Comparison of ENCODE assay signal across 13 cellular contexts in genomic region chr11:95545116-95545875, GRCh38.
A peak's percentile ranks its signal among the peaks of the same experiment; 100 is the strongest.
DNase-seq lines count a peak whose midpoint lies in the region; ATAC-seq and TF ChIP-seq lines count a peak whose summit lies in the region.
"Had no signal": no experiment of that assay in that cellular context is flagged by ENCODE, and none has a peak within 500 bp of the region (broad histone marks: within the 10 kb centered on the region; RNA-seq: fewer than 3 reads in every experiment).

No MANE protein-coding gene starts in this region.

- no peak overlapping the region for H3K4me3 Mint-ChIP-seq in WTC11
- no peak overlapping the region for H3K4me3 Mint-ChIP-seq in stimulated activated memory B cell treated with anti-CD40 and anti-IgM and Interleukin-4, amounts not matched to agents 10 μg/mL and 1 μg/mL and 100 μg/mL, for 72 hours
- H3K4me3 Mint-ChIP-seq: activated CD4-positive, alpha-beta T cell treated with anti-CD3 and anti-CD28 coated beads, Interleukin-2, amount 10 ng/mL, durations not matched to agents 24 days and 14 days; activated naive CD8-positive, alpha-beta T cell treated with anti-CD3 and anti-CD28 coated beads, Interleukin-2, amount 50 U/mL, for 24 hours; activated T-cell treated with anti-CD3 and anti-CD28 coated beads, Interleukin-2, amount 50 U/mL, for 24 hours; naive thymus-derived CD4-positive, alpha-beta T cell had no signal

- TF ChIP-seq CTCF in GM12865 (IDR thresholded peaks at IDR 0.05; ENCODE audit: insufficient read depth, low read depth, low read length, missing control alignments) (peak; percentile 15), LNCAP (IDR thresholded peaks at IDR 0.05) (peak; percentile 32; the same call in 1 of the 2 replicates), WTC11 (IDR thresholded peaks at IDR 0.05) (no peak)

- no peak overlapping the region for H3K27ac Mint-ChIP-seq in WTC11
- H3K27ac Mint-ChIP-seq in stimulated activated memory B cell treated with anti-CD40 and anti-IgM and Interleukin-4, amounts not matched to agents 10 μg/mL and 1 μg/mL and 100 μg/mL, for 72 hours: no peak overlapping the region
- H3K27ac Mint-ChIP-seq: activated CD4-positive, alpha-beta T cell treated with anti-CD3 and anti-CD28 coated beads, Interleukin-2, amount 10 ng/mL, durations not matched to agents 24 days and 14 days; activated naive CD8-positive, alpha-beta T cell treated with anti-CD3 and anti-CD28 coated beads, Interleukin-2, amount 50 U/mL, for 24 hours; activated T-cell treated with anti-CD3 and anti-CD28 coated beads, Interleukin-2, amount 50 U/mL, for 24 hours had no signal

- no peaks in the 10 kb centered on the region; the same call in 1 of the 2 replicates for H3K27me3 Mint-ChIP-seq in WTC11 (ENCODE audit: low read depth)
- no peaks in the 10 kb centered on the region for H3K27me3 Mint-ChIP-seq in stimulated activated memory B cell treated with anti-CD40 and anti-IgM and Interleukin-4, amounts not matched to agents 10 μg/mL and 1 μg/mL and 100 μg/mL, for 72 hours
- H3K27me3 Mint-ChIP-seq: activated CD4-positive, alpha-beta T cell treated with anti-CD3 and anti-CD28 coated beads, Interleukin-2, amount 10 ng/mL, durations not matched to agents 24 days and 14 days; activated naive CD8-positive, alpha-beta T cell treated with anti-CD3 and anti-CD28 coated beads, Interleukin-2, amount 50 U/mL, for 24 hours; activated T-cell treated with anti-CD3 and anti-CD28 coated beads, Interleukin-2, amount 50 U/mL, for 24 hours; naive thymus-derived CD4-positive, alpha-beta T cell had no signal

- H3K4me3 ChIP-seq in GM12865 (ENCODE audit: low read depth, low read length): no peak overlapping the region
- H3K4me3 ChIP-seq: uterus had no signal

- H3K36me3 Mint-ChIP-seq in WTC11: no peaks in the 10 kb centered on the region
- no peaks in the 10 kb centered on the region for H3K36me3 Mint-ChIP-seq in stimulated activated memory B cell treated with anti-CD40 and anti-IgM and Interleukin-4, amounts not matched to agents 10 μg/mL and 1 μg/mL and 100 μg/mL, for 72 hours

- POLR2A ChIA-PET in WTC11 (lab: Charles Lee): no interaction called here

- H3K4me1 Mint-ChIP-seq in WTC11: no peaks in the 10 kb centered on the region
- H3K4me1 Mint-ChIP-seq in stimulated activated memory B cell treated with anti-CD40 and anti-IgM and Interleukin-4, amounts not matched to agents 10 μg/mL and 1 μg/mL and 100 μg/mL, for 72 hours: peaks cover 4% of the 10 kb centered on the region

- H3K9me3 Mint-ChIP-seq in WTC11: no peaks in the 10 kb centered on the region
- H3K9me3 Mint-ChIP-seq in stimulated activated memory B cell treated with anti-CD40 and anti-IgM and Interleukin-4, amounts not matched to agents 10 μg/mL and 1 μg/mL and 100 μg/mL, for 72 hours: no peaks in the 10 kb centered on the region
- H3K9me3 Mint-ChIP-seq: activated T-cell treated with anti-CD3 and anti-CD28 coated beads, Interleukin-2, amount 50 U/mL, for 24 hours had no signal

- peak; percentile 59 for ATAC-seq in WTC11
- no peak for ATAC-seq in stimulated activated memory B cell treated with anti-CD40 and anti-IgM and Interleukin-4, amounts not matched to agents 10 μg/mL and 1 μg/mL and 100 μg/mL, for 72 hours
- no peak for ATAC-seq in GM18870 (IDR thresholded peaks at IDR 0.05; ENCODE audit: unreplicated experiment)
- ATAC-seq: naive thymus-derived CD4-positive, alpha-beta T cell had no signal

- CTCF ChIA-PET in WTC11 (lab: Charles Lee): interaction anchor here (0.5 to 2.1 kb wide), 9 partner anchors 9 to 393 kb away, joined by 3 to 12 read pairs (median 5); no protein-coding TSS in a partner anchor

- DNase-seq in GM12865 (ENCODE audit: low read depth): peak; percentile 34
- peak; percentile 14 for DNase-seq in WTC11 (ENCODE audit: low spot score)
- peak; percentile 18 for DNase-seq in left kidney (ENCODE audit: low read depth, low spot score)
- no peak for DNase-seq in kidney tubule cell (ENCODE audit: low spot score)
- DNase-seq: activated CD4-positive, alpha-beta T cell treated with anti-CD3 and anti-CD28 coated beads, Interleukin-2, amount 10 ng/mL, durations not matched to agents 24 days and 14 days; activated naive CD8-positive, alpha-beta T cell treated with anti-CD3 and anti-CD28 coated beads, Interleukin-2, amount 50 U/mL, for 24 hours; activated T-cell treated with anti-CD3 and anti-CD28 coated beads, Interleukin-2, amount 50 U/mL, for 24 hours; naive thymus-derived CD4-positive, alpha-beta T cell; T-helper 1 cell; uterus had no signal

TF ChIP-seq in WTC11, 78 proteins besides CTCF, POLR2A, EP300 and RAD21 (continues in another document):
- TF ChIP-seq ZNF512 (CRISPR knock-in tag; IDR thresholded peaks at IDR 0.05; ENCODE audit: borderline replicate concordance): no peak
- no peak for TF ChIP-seq E2F1 (CRISPR knock-in tag; IDR thresholded peaks at IDR 0.05)
- TF ChIP-seq E2F5 (CRISPR knock-in tag; IDR thresholded peaks at IDR 0.05): no peak
- no peak for TF ChIP-seq MAX (CRISPR knock-in tag; IDR thresholded peaks at IDR 0.05)
- no peak for TF ChIP-seq ZNF416 (CRISPR knock-in tag; IDR thresholded peaks at IDR 0.05)
- no peak for TF ChIP-seq EMX1 (CRISPR knock-in tag; IDR thresholded peaks at IDR 0.05)
- TF ChIP-seq GABPB1 (CRISPR knock-in tag; IDR thresholded peaks at IDR 0.05): no peak
- TF ChIP-seq PRDM15 (CRISPR knock-in tag; IDR thresholded peaks at IDR 0.05): no peak
